ENCODE assay signal across 10 cellular contexts in the genomic region with DNA sequence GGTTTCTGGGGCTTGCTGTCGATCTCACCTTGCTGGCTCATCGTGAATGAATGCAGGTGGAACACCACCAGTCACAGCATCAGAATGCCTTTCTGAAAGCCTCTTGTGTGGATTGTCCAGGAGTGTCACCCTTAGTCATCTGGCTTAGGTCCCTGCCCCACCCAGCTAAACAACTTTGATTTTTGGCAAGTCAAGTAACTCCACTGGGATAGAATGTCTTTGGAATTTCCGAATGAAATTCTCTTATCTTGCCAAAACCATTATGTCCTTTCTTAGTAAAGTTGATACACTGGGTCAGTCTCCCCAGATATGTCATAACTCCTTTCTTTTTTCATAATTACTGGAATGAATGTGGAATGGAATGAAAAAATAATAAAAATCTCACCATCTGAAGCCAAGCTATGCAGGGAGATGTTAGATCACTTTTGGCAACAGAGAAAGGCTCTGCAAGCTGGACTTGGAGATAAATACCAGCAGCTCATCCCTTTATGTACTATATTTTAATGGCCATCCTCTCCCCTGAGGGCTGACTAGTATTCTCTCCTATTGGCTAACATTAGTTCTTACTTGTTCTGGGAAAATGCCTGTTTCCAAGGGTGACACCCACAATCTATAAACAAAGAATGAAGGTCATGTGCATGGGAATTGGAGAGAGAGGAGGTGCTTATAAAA. TPM values are rescaled to one million over a fixed set of nuclear protein-coding genes. Genes with fewer than 3 reads are reported as not detected.
DNase-seq lines count a peak whose midpoint lies in the region; TF ChIP-seq lines count a peak whose summit lies in the region.
"Had no signal": no experiment of that assay in that cellular context is flagged by ENCODE, and none has a peak within 500 bp of the region (broad histone marks: within the 10 kb centered on the region; RNA-seq: fewer than 3 reads in every experiment).

No MANE protein-coding gene starts in this region.

- H3K27ac ChIP-seq in liver (ENCODE audit: low read depth in 1 of 2, low read length in 2 of 2) (no peak overlapping the region), neuronal stem cell (replicated peaks; ENCODE audit: low read length) (no peak overlapping the region)

- no peak overlapping the region for H2BK15ac ChIP-seq in neuronal stem cell (ENCODE audit: low read length)

- H3K4ac ChIP-seq in neuronal stem cell (ENCODE audit: low read length): no peak overlapping the region

- H3K9me3 ChIP-seq in liver (ENCODE audit: control insufficient read depth in 4 of 4, low read length in 3 of 4) (no peaks in the 10 kb centered on the region), neuronal stem cell (replicated peaks in 1 of 2; ENCODE audit: control insufficient read depth in 2 of 2, insufficient read depth in 1 of 2, low read depth in 1 of 2, low read length in 2 of 2) (no peaks in the 10 kb centered on the region)

- H3K14ac ChIP-seq in neuronal stem cell (ENCODE audit: low read length): no peak overlapping the region

- no peak overlapping the region for H3K4me2 ChIP-seq in neuronal stem cell (ENCODE audit: insufficient read depth, low read length, poor library complexity, severe bottlenecking)

- no peak overlapping the region for H2AK5ac ChIP-seq in neuronal stem cell (ENCODE audit: low read depth, low read length)

- no peaks in the 10 kb centered on the region for H3K36me3 ChIP-seq in liver (ENCODE audit: control insufficient read depth in 4 of 4, insufficient read depth in 3 of 4, low read depth in 1 of 4, low read length in 3 of 4)
- no peaks in the 10 kb centered on the region for H3K36me3 ChIP-seq in neuronal stem cell (replicated peaks in 1 of 2; ENCODE audit: control insufficient read depth in 2 of 2, insufficient read depth in 2 of 2, low read length in 2 of 2)

- H3K79me1 ChIP-seq in neuronal stem cell (ENCODE audit: low read depth, low read length): no peaks in the 10 kb centered on the region

- DNase-seq in 8988T: peak; percentile 47
- DNase-seq in dermis blood vessel endothelial cell: peak; percentile 73
- no peak for DNase-seq in neuronal stem cell (ENCODE audit: low spot score)
- no peak for DNase-seq in stimulated activated CD4-positive, alpha-beta T cell treated with anti-CD3 and anti-CD28 coated beads, Interleukin-4, amount 100 ng/mL, for 1 hour
- DNase-seq in ecto neural progenitor cell (ENCODE audit: low spot score): no peak
- DNase-seq in erythroblast (lab: John Stamatoyannopoulos, UW): no peak
- DNase-seq: cerebellar nuclear complex, SHP77 treated with DMSO at 0.1 percent for 48 hours had no signal

- no peak overlapping the region for H3K23ac ChIP-seq in neuronal stem cell (ENCODE audit: low read depth, low read length, poor library complexity)

- H3K4me1 ChIP-seq in liver (ENCODE audit: control insufficient read depth in 4 of 4, insufficient read depth in 4 of 4, low read length in 3 of 4) (peaks cover 0 to 4% (median 2%) of the 10 kb centered on the region in 4 donors), neuronal stem cell (ENCODE audit: control insufficient read depth in 2 of 2, insufficient read depth in 1 of 2, low read depth in 1 of 2, low read length in 2 of 2) (peaks cover 0 to under 1% of the 10 kb centered on the region in 2 donors)

- H3K27me3 ChIP-seq in liver (ENCODE audit: control insufficient read depth in 4 of 4, insufficient read depth in 4 of 4, low read length in 3 of 4) (no peaks in the 10 kb centered on the region), neuronal stem cell (ENCODE audit: control insufficient read depth in 3 of 3, insufficient read depth in 3 of 3, low read depth in 1 of 3, low read length in 3 of 3) (no peaks in the 10 kb centered on the region)

- H2BK12ac ChIP-seq in neuronal stem cell (ENCODE audit: low read length): no peak overlapping the region

- WGBS in liver: 67% methylated on average over 3 of the region's 3 CpGs
- WGBS in neuronal stem cell (ENCODE audit: extremely low coverage in 2 of 2, insufficient read length in 2 of 2, insufficient replicate concordance in 1 of 2), 2 donors: no CpG with 5 or more reads among the region's 3 CpGs

- H3K4me3 ChIP-seq in liver (ENCODE audit: low read depth in 1 of 3, low read length in 3 of 3) (no peak overlapping the region), neuronal stem cell (ENCODE audit: low read length in 2 of 2) (no peak overlapping the region)

- no peak overlapping the region for H2BK5ac ChIP-seq in neuronal stem cell (ENCODE audit: low read length)

- TF ChIP-seq CTCF in liver (IDR thresholded peaks at IDR 0.05; ENCODE audit: low read depth, low read length, missing input control): no peak

- H3K18ac ChIP-seq in neuronal stem cell (ENCODE audit: low read length): no peak overlapping the region

- no peak for TF ChIP-seq RAD21 in Ishikawa (IDR thresholded peaks at IDR 0.05; ENCODE audit: low read depth)
- TF ChIP-seq RAD21 in liver (IDR thresholded peaks at IDR 0.05): no peak

- no peak for TF ChIP-seq POLR2A in erythroblast (IDR thresholded peaks at IDR 0.05; ENCODE audit: low read length)

- no peak overlapping the region for H2BK120ac ChIP-seq in neuronal stem cell (ENCODE audit: low read depth, low read length)

- H3K9ac ChIP-seq in liver (ENCODE audit: low read depth in 1 of 2, low read length in 2 of 2) (no peak overlapping the region), neuronal stem cell (ENCODE audit: low read depth, low read length, poor library complexity) (no peak overlapping the region)

- H4K91ac ChIP-seq in neuronal stem cell (ENCODE audit: low read depth, low read length, poor library complexity): no peak overlapping the region

- no peak overlapping the region for H2AFZ ChIP-seq in neuronal stem cell (ENCODE audit: low read length)

- peak; percentile 42; the same call in 1 of the 2 replicates for TF ChIP-seq EP300 in Ishikawa (IDR thresholded peaks at IDR 0.05; ENCODE audit: borderline replicate concordance)

- H4K8ac ChIP-seq in neuronal stem cell (ENCODE audit: low read depth, low read length): no peak overlapping the region

TF ChIP-seq in Ishikawa, 13 proteins besides CTCF, POLR2A, EP300 and RAD21 (continues in another document):
- TF ChIP-seq EGR1 (IDR thresholded peaks at IDR 0.05) (no peak), FOXM1 (IDR thresholded peaks at IDR 0.05; ENCODE audit: borderline replicate concordance, low read depth) (no peak), REST (IDR thresholded peaks at IDR 0.05; ENCODE audit: low read depth) (no peak), TEAD4 (IDR thresholded peaks at IDR 0.05) (peak; percentile 24; the same call in 1 of the 2 replicates), NFIC (IDR thresholded peaks at IDR 0.05) (peak; percentile 74)

TF ChIP-seq in liver, 16 proteins besides CTCF, POLR2A, EP300 and RAD21 (continues in another document):
- TF ChIP-seq, protein P1, sequence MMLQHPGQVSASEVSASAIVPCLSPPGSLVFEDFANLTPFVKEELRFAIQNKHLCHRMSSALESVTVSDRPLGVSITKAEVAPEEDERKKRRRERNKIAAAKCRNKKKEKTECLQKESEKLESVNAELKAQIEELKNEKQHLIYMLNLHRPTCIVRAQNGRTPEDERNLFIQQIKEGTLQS (IDR thresholded peaks at IDR 0.05): no peak
- TF ChIP-seq REST (IDR thresholded peaks at IDR 0.05): no peak
- TF ChIP-seq FOXA1 (IDR thresholded peaks at IDR 0.05): no peak
- TF ChIP-seq YY1 (IDR thresholded peaks at IDR 0.05): peak; percentile 6
- peak; percentile 41 for TF ChIP-seq NR2F2 (IDR thresholded peaks at IDR 0.05)
- no peak for TF ChIP-seq MAX (IDR thresholded peaks at IDR 0.05)
- no peak for TF ChIP-seq SP1 (IDR thresholded peaks at IDR 0.05)
- TF ChIP-seq FOXA2 (IDR thresholded peaks at IDR 0.05): no peak
- TF ChIP-seq JUND (IDR thresholded peaks at IDR 0.05): no peak

RNA-seq across cellular contexts. Expression of gene INSIG2, which starts 35.4 kb away (rescaled TPM):
- total RNA-seq in dermis blood vessel endothelial cell (15.5 and 22.9 TPM in 2 replicates), liver (10 to 100 TPM; 11.3 to 16.6 TPM)
- 10 to 100 TPM; 14.7 to 18.5 TPM for polyA plus RNA-seq in liver
- 7.2 TPM for polyA plus RNA-seq in neuronal stem cell (2013, experiment 1 of 2)
- polyA plus RNA-seq in neuronal stem cell (2013, experiment 2 of 2): 7.2 TPM

Comparison
In these comparisons a context has a peak if more than half of its experiments do, and no peak if none do; other contexts are left out.
1. DNase-seq: peak in 8988T (single experiment) and dermis blood vessel endothelial cell (single experiment); none in neuronal stem cell (single experiment), stimulated activated CD4-positive, alpha-beta T cell treated with anti-CD3 and anti-CD28 coated beads, Interleukin-4, amount 100 ng/mL, for 1 hour (single experiment), ecto neural progenitor cell (single experiment) and erythroblast (0 of 2).